ENCODE assay signal across 7 cellular contexts in genomic region chr19:45682117-45682516, GRCh38. TPM values are rescaled to one million over a fixed set of nuclear protein-coding genes. Genes with fewer than 3 reads are reported as not detected.
A peak's percentile ranks its signal among the peaks of the same experiment; 100 is the strongest.
DNase-seq lines count a peak whose midpoint lies in the region; ATAC-seq and TF ChIP-seq lines count a peak whose summit lies in the region.
"Had no signal": no experiment of that assay in that cellular context is flagged by ENCODE, and none has a peak within 500 bp of the region (broad histone marks: within the 10 kb centered on the region; RNA-seq: fewer than 3 reads in every experiment).

No MANE protein-coding gene starts in this region.

- no peak overlapping the region for H3K9ac ChIP-seq in HUES6 (ENCODE audit: low read length)

- peaks cover 30% of the 10 kb centered on the region for H3K36me3 ChIP-seq in HUES6 (ENCODE audit: control insufficient read depth, insufficient read depth, low read length)
- H3K36me3 ChIP-seq in body of pancreas (replicated peaks in 1 of 2; ENCODE audit: insufficient read depth in 1 of 2, low read depth in 2 of 2) = peaks cover 2 to 11% of the 10 kb centered on the region in 2 donors
- H3K36me3 ChIP-seq in sigmoid colon = peaks cover under 1 to 22% (median 14%) of the 10 kb centered on the region in 4 donors

- TF ChIP-seq POLR2A in body of pancreas (IDR thresholded peaks at IDR 0.05) = no peak
- no peak for TF ChIP-seq POLR2A in sigmoid colon (IDR thresholded peaks at IDR 0.05)

- H3K27ac ChIP-seq in HUES6 (ENCODE audit: low read depth, low read length) (no peak overlapping the region), body of pancreas (peak overlapping the region; percentile 80 to 89 (median 85)), sigmoid colon (peak overlapping the region; percentile 66 to 82 (median 78))

- H3K27me3 ChIP-seq in HUES6 (ENCODE audit: control insufficient read depth, insufficient read depth, low read length) = peaks cover 14% of the 10 kb centered on the region
- H3K27me3 ChIP-seq in body of pancreas = no peaks in the 10 kb centered on the region
- peaks cover 18 to 33% (median 28%) of the 10 kb centered on the region in 3 donors for H3K27me3 ChIP-seq in sigmoid colon

- TF ChIP-seq EP300 in sigmoid colon (IDR thresholded peaks at IDR 0.05) = no peak

- ATAC-seq in body of pancreas = no peak
- ATAC-seq in GM19023 (IDR thresholded peaks at IDR 0.05; ENCODE audit: unreplicated experiment) = no peak
- ATAC-seq in HG03045 (IDR thresholded peaks at IDR 0.05; ENCODE audit: unreplicated experiment) = no peak

- TF ChIP-seq CTCF in body of pancreas (IDR thresholded peaks at IDR 0.05) (no peak), sigmoid colon (IDR thresholded peaks at IDR 0.05) (no peak)

- H3K9me3 ChIP-seq in HUES6 (ENCODE audit: control insufficient read depth, insufficient read depth, low read depth, low read length) (no peaks in the 10 kb centered on the region), body of pancreas (no peaks in the 10 kb centered on the region), sigmoid colon (no peaks in the 10 kb centered on the region)

- peaks cover 5% of the 10 kb centered on the region; the same call in 1 of the 2 replicates for H3K4me1 ChIP-seq in HUES6 (ENCODE audit: control insufficient read depth, insufficient read depth, low read length)
- H3K4me1 ChIP-seq in body of pancreas = peaks cover 30% of the 10 kb centered on the region
- peaks cover 0 to 23% (median 17%) of the 10 kb centered on the region in 4 donors for H3K4me1 ChIP-seq in sigmoid colon

- H3K4me3 ChIP-seq in HUES6 (ENCODE audit: low read depth, low read length) (peak overlapping the region; percentile 48), body of pancreas (no peak overlapping the region), sigmoid colon (peak overlapping the region in 1 of 4 donors; percentile 19)

- DNase-seq in body of pancreas (no peak), sigmoid colon (no peak), KG1 (lab: John Stamatoyannopoulos, UW) (no peak)

- 74 to 76% methylated on average over 8 of the region's 8 CpGs for WGBS in body of pancreas, 2 donors
- whole genome bisulfite sequencing in sigmoid colon, 2 donors = 68 to 85% methylated on average over 8 of the region's 8 CpGs

- intact Hi-C loops in body of pancreas (cut with DNase I) = no loop called here
- intact Hi-C loops in sigmoid colon (cut with DNase I) = no loop called here

RNA-seq across cellular contexts. Expression of gene SNRPD2, which starts 9.6 kb away (rescaled TPM):
- total RNA-seq in body of pancreas = 10 to 100 TPM; 25.1 to 66.4 TPM
- total RNA-seq in sigmoid colon = 100 to 1,000 TPM; 145 to 261 (median 242) TPM
- 100 to 1,000 TPM; 271 to 423 (median 382) TPM for polyA plus RNA-seq in sigmoid colon

RNA-seq across cellular contexts. Expression of gene QPCTL, which starts 10.3 kb away (rescaled TPM):
- 1 to 10 TPM; 2.1 to 4.0 TPM for total RNA-seq in body of pancreas
- 1 to 10 TPM; 2.1 to 4.7 (median 3.4) TPM for total RNA-seq in sigmoid colon
- polyA plus RNA-seq in sigmoid colon = 1 to 10 TPM; 1.2 to 7.6 (median 1.6) TPM

RNA-seq across cellular contexts. Expression of gene GIPR, which starts 14.1 kb away (rescaled TPM):
- total RNA-seq in body of pancreas (1 to 10 TPM; 3.9 to 9.2 TPM), sigmoid colon (not detected)
- 10 to 100 TPM in 1 of 3 donors, 1 to 10 TPM in 1, under 1 TPM in 1; 0.69 to 11.8 (median 3.6) TPM for polyA plus RNA-seq in sigmoid colon
- total RNA-seq: H4 had no signal

RNA-seq across cellular contexts. Expression of gene EML2, which starts 42.9 kb away (rescaled TPM):
- total RNA-seq in body of pancreas (10 to 100 TPM; 25.7 to 60.6 TPM), sigmoid colon (10 to 100 TPM; 10.4 to 34.6 (median 14.7) TPM)
- polyA plus RNA-seq in sigmoid colon = 10 to 100 TPM; 40.2 to 75.6 (median 40.5) TPM

RNA-seq across cellular contexts. Expression of gene FBXO46, which starts 48.6 kb away (rescaled TPM):
- total RNA-seq in body of pancreas (10 to 100 TPM in 1 of 2 donors, 1 to 10 TPM in 1; 7.8 to 11.9 TPM), sigmoid colon (1 to 10 TPM; 7.1 to 9.7 (median 8.8) TPM)
- 10 to 100 TPM in 2 of 3 donors, 1 to 10 TPM in 1; 9.5 to 16.5 (median 10.8) TPM for polyA plus RNA-seq in sigmoid colon

Comparison
In these comparisons a context has a peak if more than half of its experiments do, and no peak if none do; other contexts are left out.
1. RNA of gene GIPR, which starts 14.1 kb away (total RNA-seq): 3.9 to 9.2 TPM in body of pancreas; not detected in sigmoid colon; every median in the first group is over 4 times any median in the second.